Comparison of ENCODE assay signal across 1 cellular context in genomic region chr3:67106874-67107273, GRCh38.
TF ChIP-seq lines count a peak whose summit lies in the region.

No MANE protein-coding gene starts in this region.

TF ChIP-seq in WTC11, 78 proteins besides CTCF, POLR2A, EP300 and RAD21 (continued from another document):
- TF ChIP-seq E2F1 (CRISPR knock-in tag; IDR thresholded peaks at IDR 0.05) (no peak), ZNF532 (CRISPR knock-in tag; IDR thresholded peaks at IDR 0.05; ENCODE audit: borderline replicate concordance) (no peak), ATF3 (CRISPR knock-in tag; conservative IDR thresholded peaks at IDR 0.05) (no peak), SMAD4 (CRISPR knock-in tag; IDR thresholded peaks at IDR 0.05) (no peak), NR3C1 (CRISPR knock-in tag; conservative IDR thresholded peaks at IDR 0.05; ENCODE audit: low read depth) (no peak), ZNF423 (CRISPR knock-in tag; IDR thresholded peaks at IDR 0.05) (no peak), ZBTB21 (CRISPR knock-in tag; IDR thresholded peaks at IDR 0.05; ENCODE audit: borderline replicate concordance) (no peak), SMAD3 (CRISPR knock-in tag; IDR thresholded peaks at IDR 0.05; ENCODE audit: borderline replicate concordance) (no peak), SOX15 (CRISPR knock-in tag; IDR thresholded peaks at IDR 0.05) (no peak)
- TF ChIP-seq, protein P1, sequence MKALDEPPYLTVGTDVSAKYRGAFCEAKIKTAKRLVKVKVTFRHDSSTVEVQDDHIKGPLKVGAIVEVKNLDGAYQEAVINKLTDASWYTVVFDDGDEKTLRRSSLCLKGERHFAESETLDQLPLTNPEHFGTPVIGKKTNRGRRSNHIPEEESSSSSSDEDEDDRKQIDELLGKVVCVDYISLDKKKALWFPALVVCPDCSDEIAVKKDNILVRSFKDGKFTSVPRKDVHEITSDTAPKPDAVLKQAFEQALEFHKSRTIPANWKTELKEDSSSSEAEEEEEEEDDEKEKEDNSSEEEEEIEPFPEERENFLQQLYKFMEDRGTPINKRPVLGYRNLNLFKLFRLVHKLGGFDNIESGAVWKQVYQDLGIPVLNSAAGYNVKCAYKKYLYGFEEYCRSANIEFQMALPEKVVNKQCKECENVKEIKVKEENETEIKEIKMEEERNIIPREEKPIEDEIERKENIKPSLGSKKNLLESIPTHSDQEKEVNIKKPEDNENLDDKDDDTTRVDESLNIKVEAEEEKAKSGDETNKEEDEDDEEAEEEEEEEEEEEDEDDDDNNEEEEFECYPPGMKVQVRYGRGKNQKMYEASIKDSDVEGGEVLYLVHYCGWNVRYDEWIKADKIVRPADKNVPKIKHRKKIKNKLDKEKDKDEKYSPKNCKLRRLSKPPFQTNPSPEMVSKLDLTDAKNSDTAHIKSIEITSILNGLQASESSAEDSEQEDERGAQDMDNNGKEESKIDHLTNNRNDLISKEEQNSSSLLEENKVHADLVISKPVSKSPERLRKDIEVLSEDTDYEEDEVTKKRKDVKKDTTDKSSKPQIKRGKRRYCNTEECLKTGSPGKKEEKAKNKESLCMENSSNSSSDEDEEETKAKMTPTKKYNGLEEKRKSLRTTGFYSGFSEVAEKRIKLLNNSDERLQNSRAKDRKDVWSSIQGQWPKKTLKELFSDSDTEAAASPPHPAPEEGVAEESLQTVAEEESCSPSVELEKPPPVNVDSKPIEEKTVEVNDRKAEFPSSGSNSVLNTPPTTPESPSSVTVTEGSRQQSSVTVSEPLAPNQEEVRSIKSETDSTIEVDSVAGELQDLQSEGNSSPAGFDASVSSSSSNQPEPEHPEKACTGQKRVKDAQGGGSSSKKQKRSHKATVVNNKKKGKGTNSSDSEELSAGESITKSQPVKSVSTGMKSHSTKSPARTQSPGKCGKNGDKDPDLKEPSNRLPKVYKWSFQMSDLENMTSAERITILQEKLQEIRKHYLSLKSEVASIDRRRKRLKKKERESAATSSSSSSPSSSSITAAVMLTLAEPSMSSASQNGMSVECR (CRISPR knock-in tag; IDR thresholded peaks at IDR 0.05; ENCODE audit: borderline replicate concordance), result no peak
